9 cellular contexts compared by ENCODE assay signal in the genomic region with DNA sequence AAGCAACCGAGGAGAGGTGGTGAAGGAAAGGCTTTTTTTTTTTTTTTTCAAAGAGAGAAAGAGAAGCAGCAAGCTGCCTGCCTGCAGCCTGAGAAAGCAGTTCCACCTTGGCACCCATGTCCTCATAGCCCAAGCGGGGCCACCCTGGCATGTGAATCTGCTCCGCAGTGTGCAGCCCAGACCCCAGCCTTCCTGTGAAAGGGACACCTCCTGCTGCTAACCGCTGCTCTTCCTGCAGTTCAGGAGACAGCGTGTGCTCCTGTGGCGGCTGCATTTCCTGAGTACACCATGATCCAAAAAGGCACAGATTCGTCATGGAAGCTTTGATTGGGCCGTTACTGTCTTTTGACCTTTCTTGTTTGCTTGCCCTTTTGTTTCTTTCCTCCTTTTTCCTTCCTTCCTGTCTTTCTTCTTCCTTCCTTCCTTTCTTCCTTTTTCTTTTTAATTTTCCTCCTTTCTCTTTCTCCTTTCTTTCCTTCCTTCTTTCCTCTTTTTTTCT. TPM values are rescaled to one million over a fixed set of nuclear protein-coding genes. Genes with fewer than 3 reads are reported as not detected.
DNase-seq lines count a peak whose midpoint lies in the region; ATAC-seq and TF ChIP-seq lines count a peak whose summit lies in the region.
"Had no signal": no experiment of that assay in that cellular context is flagged by ENCODE, and none has a peak within 500 bp of the region (broad histone marks: within the 10 kb centered on the region; RNA-seq: fewer than 3 reads in every experiment).

No MANE protein-coding gene starts in this region.

- H3K4ac ChIP-seq in mesenchymal stem cell (ENCODE audit: low read depth in 1 of 2, low read length in 2 of 2) = no peak overlapping the region

- peaks cover 3% of the 10 kb centered on the region for H3K9me3 Mint-ChIP-seq in activated naive CD4-positive, alpha-beta T cell treated with anti-CD3 and anti-CD28 coated beads for 36 hours

- H3K4me3 ChIP-seq in A673 (ENCODE audit: low read depth, low read length, poor library complexity, severe bottlenecking) (no peak overlapping the region), MG63 (no peak overlapping the region), mesenchymal stem cell (ENCODE audit: insufficient read depth in 1 of 2, low read depth in 1 of 2, low read length in 2 of 2) (no peak overlapping the region)
- H3K4me3 ChIP-seq: colonic mucosa had no signal

- no peak for ATAC-seq in GM21390 (IDR thresholded peaks at IDR 0.05; ENCODE audit: unreplicated experiment)

- no peak overlapping the region for H2BK5ac ChIP-seq in mesenchymal stem cell (ENCODE audit: low read depth, low read length, poor library complexity, severe bottlenecking)

- DNase-seq in A673 (ENCODE audit: low spot score) (peak; percentile 83), MG63 (peak; percentile 22), mesenchymal stem cell (no peak), NCI-H2171 treated with DMSO at 0.1 percent for 48 hours (lab: John Stamatoyannopoulos, UW) (no peak), dedifferentiated amniotic fluid mesenchymal stem cell (ENCODE audit: extremely low spot score) (no peak), putamen (ENCODE audit: low spot score) (no peak)
- peak; percentile 74 for DNase-seq in activated naive CD4-positive, alpha-beta T cell treated with anti-CD3 and anti-CD28 coated beads for 36 hours
- DNase-seq: colonic mucosa had no signal

- no TSS peak for BruUV-seq in A673 (replicated peaks; lab: Mats Ljungman, UMichigan)

- H2BK12ac ChIP-seq in mesenchymal stem cell (ENCODE audit: low read length in 2 of 2) = no peak overlapping the region

- peak overlapping the region; percentile 70 for H3K4me3 Mint-ChIP-seq in activated naive CD4-positive, alpha-beta T cell treated with anti-CD3 and anti-CD28 coated beads for 36 hours

- no peak overlapping the region for H3K9ac ChIP-seq in mesenchymal stem cell (ENCODE audit: low read length)

- H3K4me1 Mint-ChIP-seq in activated naive CD4-positive, alpha-beta T cell treated with anti-CD3 and anti-CD28 coated beads for 36 hours (ENCODE audit: low read depth) = peaks cover 64% of the 10 kb centered on the region

- H3K27me3 Mint-ChIP-seq in activated naive CD4-positive, alpha-beta T cell treated with anti-CD3 and anti-CD28 coated beads for 36 hours (ENCODE audit: low read depth) = no peaks in the 10 kb centered on the region

- peak overlapping the region in 1 of 2 experiments; percentile 59 for H3K23ac ChIP-seq in mesenchymal stem cell (ENCODE audit: low read length in 2 of 2)

- no peaks in the 10 kb centered on the region for H3K79me1 ChIP-seq in mesenchymal stem cell (replicated peaks; ENCODE audit: low read length, poor library complexity, severe bottlenecking)

- no peaks in the 10 kb centered on the region for H3K36me3 ChIP-seq in A673 (ENCODE audit: insufficient read depth, low read length, poor library complexity, severe bottlenecking)
- no peaks in the 10 kb centered on the region for H3K36me3 ChIP-seq in MG63
- H3K36me3 ChIP-seq in mesenchymal stem cell (ENCODE audit: control insufficient read depth in 1 of 2, insufficient read depth in 2 of 2, low read depth in 1 of 2, low read length in 2 of 2) = no peaks in the 10 kb centered on the region
- H3K36me3 ChIP-seq: colonic mucosa had no signal

- H3K4me1 ChIP-seq in A673 (ENCODE audit: insufficient read depth, low read length, poor library complexity, severe bottlenecking) (peaks cover 15% of the 10 kb centered on the region), mesenchymal stem cell (ENCODE audit: control insufficient read depth, insufficient read depth, low read depth, low read length) (peaks cover 3% of the 10 kb centered on the region)
- H3K4me1 ChIP-seq: colonic mucosa had no signal

- H4K91ac ChIP-seq in mesenchymal stem cell (ENCODE audit: low read length) = no peak overlapping the region

- H3K9me3 ChIP-seq in A673 (ENCODE audit: low read depth, low read length, poor library complexity, severe bottlenecking) = no peaks in the 10 kb centered on the region
- no peaks in the 10 kb centered on the region for H3K9me3 ChIP-seq in MG63
- H3K9me3 ChIP-seq in mesenchymal stem cell (ENCODE audit: control insufficient read depth, low read length) = no peaks in the 10 kb centered on the region
- H3K9me3 ChIP-seq: colonic mucosa had no signal

- no peak overlapping the region for H4K8ac ChIP-seq in mesenchymal stem cell (ENCODE audit: low read length)

- peak overlapping the region; percentile 33 for H3K27ac ChIP-seq in A673 (ENCODE audit: low read depth, low read length, poor library complexity, severe bottlenecking)
- no peak overlapping the region for H3K27ac ChIP-seq in mesenchymal stem cell (ENCODE audit: low read length, poor library complexity, severe bottlenecking)
- H3K27ac ChIP-seq: colonic mucosa had no signal

- 29% methylated on average over 8 of the region's 8 CpGs for WGBS in mesenchymal stem cell

- intact Hi-C loops in A673 (cut with micrococcal nuclease; ENCODE audit: unreplicated experiment) = no loop called here
- intact Hi-C loops in activated naive CD4-positive, alpha-beta T cell treated with anti-CD3 and anti-CD28 coated beads for 36 hours (cut with micrococcal nuclease) = loop anchor here (1.0 to 2.0 kb wide), 3 partner anchors 8 to 74 kb away; no protein-coding TSS in a partner anchor

- H3K27me3 ChIP-seq in A673 (replicated peaks; ENCODE audit: insufficient read depth, low read depth, low read length, poor library complexity) (no peaks in the 10 kb centered on the region), MG63 (no peaks in the 10 kb centered on the region), mesenchymal stem cell (ENCODE audit: control insufficient read depth in 1 of 2, insufficient read depth in 1 of 2, low read length in 2 of 2) (peaks cover 0 to 45% of the 10 kb centered on the region in 2 experiments)
- H3K27me3 ChIP-seq: colonic mucosa had no signal

- H2AFZ ChIP-seq in mesenchymal stem cell (ENCODE audit: low read depth, low read length) = peak overlapping the region; percentile 32

- H2AK5ac ChIP-seq in mesenchymal stem cell (ENCODE audit: low read length, severe bottlenecking) = no peak overlapping the region

- H3K4me2 ChIP-seq in mesenchymal stem cell (ENCODE audit: low read length, poor library complexity, severe bottlenecking) = peak overlapping the region; percentile 71

- no peak overlapping the region for H3K27ac Mint-ChIP-seq in activated naive CD4-positive, alpha-beta T cell treated with anti-CD3 and anti-CD28 coated beads for 36 hours

- peaks cover 76% of the 10 kb centered on the region for H3K36me3 Mint-ChIP-seq in activated naive CD4-positive, alpha-beta T cell treated with anti-CD3 and anti-CD28 coated beads for 36 hours (ENCODE audit: low read depth)

- H2BK15ac ChIP-seq in mesenchymal stem cell (ENCODE audit: low read depth, poor library complexity, severe bottlenecking) = no peak overlapping the region

- POLR2A ChIA-PET in A673 (lab: Charles Lee; ENCODE audit: low non-redundant PET) = no interaction called here

- TF ChIP-seq CTCF in A673 (conservative IDR thresholded peaks at IDR 0.05; ENCODE audit: low read depth, low read length) = no peak

- H2BK120ac ChIP-seq in mesenchymal stem cell (ENCODE audit: low read depth, low read length) = no peak overlapping the region

- no peak overlapping the region for H3K14ac ChIP-seq in mesenchymal stem cell (ENCODE audit: low read length in 2 of 2)

- CTCF ChIA-PET in A673 (lab: Charles Lee) = no interaction called here
- CTCF ChIA-PET in activated naive CD4-positive, alpha-beta T cell treated with anti-CD3 and anti-CD28 coated beads for 36 hours (lab: Charles Lee) = interaction anchor here (0.8 to 18.9 kb wide), 10 partner anchors 10 to 207 kb away, joined by 3 to 264 read pairs (median 4); no protein-coding TSS in a partner anchor

- peak overlapping the region in 1 of 2 experiments; percentile 21 for H3K18ac ChIP-seq in mesenchymal stem cell (ENCODE audit: low read depth in 1 of 2, low read length in 2 of 2)

RNA-seq across cellular contexts. Expression of gene IKZF1, which starts 38.1 kb away (rescaled TPM):
- total RNA-seq in A673 (2021) = 3.7 and 4.2 TPM in 2 replicates
- total RNA-seq in MG63 (2014; rRNA removed; shearing (Covaris generic); ENCODE audit: low replicate concordance) = not detected in 2 replicates
- 100 to 1,000 TPM; 213 to 226 TPM for total RNA-seq in activated naive CD4-positive, alpha-beta T cell treated with anti-CD3 and anti-CD28 coated beads for 36 hours
- polyA plus RNA-seq in mesenchymal stem cell (2013, experiment 1 of 2) = 0.01 TPM
- polyA plus RNA-seq in mesenchymal stem cell (2013, experiment 2 of 2) = not detected

Comparison
In these comparisons a context has a peak if more than half of its experiments do, and no peak if none do; other contexts are left out.
1. DNase-seq: peak in A673 (single experiment), MG63 (single experiment) and activated naive CD4-positive, alpha-beta T cell treated with anti-CD3 and anti-CD28 coated beads for 36 hours (single experiment); none in mesenchymal stem cell (single experiment), NCI-H2171 treated with DMSO at 0.1 percent for 48 hours (single experiment), dedifferentiated amniotic fluid mesenchymal stem cell (single experiment) and putamen (single experiment).
2. RNA of gene IKZF1, which starts 38.1 kb away (total RNA-seq): 213 to 226 TPM in activated naive CD4-positive, alpha-beta T cell treated with anti-CD3 and anti-CD28 coated beads for 36 hours; 3.7 to 4.2 TPM in A673 and not detected in MG63; every median in the first group is over 10 times any median in the second.